In genomic region chr5:33316773-33317172, GRCh38 we compare ENCODE assay signal across 1 cellular context.
TF ChIP-seq lines count a peak whose summit lies in the region.

No MANE protein-coding gene starts in this region.

TF ChIP-seq in IMR-90, 13 proteins besides CTCF, POLR2A, EP300 and RAD21:
- TF ChIP-seq USF2 (IDR thresholded peaks at IDR 0.05; ENCODE audit: low read depth, low read length): no peak
